In the genomic region with DNA sequence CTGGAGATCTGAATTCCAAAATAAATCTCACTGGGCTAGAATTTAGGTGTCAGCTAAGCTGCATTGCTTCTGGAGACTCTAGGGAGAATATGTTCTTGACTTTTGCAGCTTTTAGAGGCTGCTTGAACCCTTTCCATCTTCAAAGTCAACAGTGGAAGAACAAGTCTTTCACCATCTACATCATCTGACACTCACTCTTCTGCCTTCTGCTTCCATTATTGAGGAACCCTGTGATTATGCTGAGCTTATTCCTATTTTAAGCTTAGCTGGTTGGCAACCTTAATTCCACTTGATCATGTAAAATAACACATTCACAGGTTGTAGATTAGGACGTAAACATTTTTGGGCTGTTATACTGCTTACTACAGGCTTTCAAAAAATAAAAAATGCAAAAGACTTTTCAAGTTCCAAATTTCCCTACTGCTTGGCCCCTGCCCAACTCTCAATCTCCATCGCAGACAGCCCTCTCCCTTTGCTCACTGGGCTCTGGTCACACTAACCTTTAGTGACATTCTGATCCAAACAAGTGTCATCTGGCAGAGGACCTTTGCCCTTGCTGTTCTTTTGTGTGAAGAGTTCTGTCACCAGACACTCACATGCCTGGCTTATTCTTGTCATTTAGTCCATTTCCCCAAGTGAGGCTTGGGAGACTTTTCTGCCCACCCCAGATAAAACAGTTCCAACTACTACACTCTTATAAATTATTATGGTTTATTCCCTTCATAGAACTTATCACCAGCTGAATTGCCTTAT, we compare ENCODE assay signal across 13 cellular contexts.
"Had no signal": no experiment of that assay in that cellular context is flagged by ENCODE, and none has a peak within 500 bp of the region (broad histone marks: within the 10 kb centered on the region; RNA-seq: fewer than 3 reads in every experiment).

No MANE protein-coding gene starts in this region.

- ATAC-seq: activated T-cell treated with anti-CD3 and anti-CD28 coated beads, Interleukin-2, amount 50 U/mL, for 72 hours; foreskin keratinocyte; natural killer cell had no signal

- H3K27ac ChIP-seq: ascending aorta, foreskin keratinocyte, skin epidermis, suprapubic skin, upper lobe of left lung, WERI-Rb-1 had no signal

- H3K27me3 ChIP-seq: ascending aorta, foreskin keratinocyte, suprapubic skin, upper lobe of left lung had no signal

- H3K4me3 ChIP-seq: ascending aorta, skin epidermis, suprapubic skin, upper lobe of left lung had no signal

- H3K4me1 ChIP-seq: ascending aorta, foreskin keratinocyte, suprapubic skin, upper lobe of left lung had no signal

- H3K36me3 ChIP-seq: ascending aorta, suprapubic skin, upper lobe of left lung, WERI-Rb-1 had no signal

- DNase-seq: activated CD4-positive, alpha-beta T cell treated with anti-CD3 and anti-CD28 coated beads, Interleukin-2, amount 50 U/mL, for 4 hours; activated effector memory CD4-positive, alpha-beta T cell treated with anti-CD3 and anti-CD28 coated beads, Interleukin-2, amount 50 U/mL, for 16 hours; activated T-cell treated with anti-CD3 and anti-CD28 coated beads, Interleukin-2, amount 50 U/mL, for 72 hours; foreskin keratinocyte; mesenchymal stem cell; natural killer cell; occipital lobe; SW 1271; upper lobe of left lung; WERI-Rb-1 had no signal

- H3K9me3 ChIP-seq: ascending aorta, suprapubic skin, upper lobe of left lung had no signal
